2 cellular contexts compared by ENCODE assay signal in genomic region chr4:25977397-25978170, GRCh38.
TF ChIP-seq lines count a peak whose summit lies in the region.

No MANE protein-coding gene starts in this region.

TF ChIP-seq in H1, 55 proteins besides CTCF, POLR2A, EP300 and RAD21:
- TF ChIP-seq NANOG (IDR thresholded peaks at IDR 0.05; ENCODE audit: insufficient read depth, low read depth, low read length, poor library complexity, severe bottlenecking) = no peak
- TF ChIP-seq HDAC6 (IDR thresholded peaks at IDR 0.05; ENCODE audit: low read depth, low read length) = no peak
- no peak for TF ChIP-seq BRCA1 (IDR thresholded peaks at IDR 0.05; ENCODE audit: low read depth, low read length)
- no peak for TF ChIP-seq CHD7 (IDR thresholded peaks at IDR 0.05; ENCODE audit: insufficient replicate concordance, low read length)
- no peak for TF ChIP-seq KDM5A (IDR thresholded peaks at IDR 0.05; ENCODE audit: low read length)
- no peak for TF ChIP-seq ASH2L (IDR thresholded peaks at IDR 0.05; ENCODE audit: low read length)
- no peak for TF ChIP-seq PHF8 (conservative IDR thresholded peaks at IDR 0.05; ENCODE audit: low read depth, low read length)
- no peak for TF ChIP-seq TBP (IDR thresholded peaks at IDR 0.05; ENCODE audit: low read depth, low read length)
- no peak for TF ChIP-seq TEAD4 (IDR thresholded peaks at IDR 0.05; ENCODE audit: low read depth, low read length)
- TF ChIP-seq CTBP2 (IDR thresholded peaks at IDR 0.05; ENCODE audit: borderline replicate concordance, insufficient read depth, insufficient read length, low read length) = no peak
- no peak for TF ChIP-seq RFX5 (IDR thresholded peaks at IDR 0.05; ENCODE audit: borderline replicate concordance, low read depth, low read length)
- no peak for TF ChIP-seq GTF2F1 (IDR thresholded peaks at IDR 0.05; ENCODE audit: borderline replicate concordance, low read depth, low read length)
- no peak for TF ChIP-seq RNF2 (IDR thresholded peaks at IDR 0.05; ENCODE audit: borderline replicate concordance, low read depth, low read length, missing control alignments, poor library complexity, severe bottlenecking)
- TF ChIP-seq CHD2 (IDR thresholded peaks at IDR 0.05; ENCODE audit: low read length) = no peak
- TF ChIP-seq BCL11A (IDR thresholded peaks at IDR 0.05; ENCODE audit: low read depth in 2 of 2, low read length in 2 of 2) = no peak
- no peak for TF ChIP-seq EGR1 (IDR thresholded peaks at IDR 0.05; ENCODE audit: borderline replicate concordance, low read depth, low read length)
- no peak for TF ChIP-seq KDM4A (IDR thresholded peaks at IDR 0.05; ENCODE audit: low read depth, low read length, severe bottlenecking)
- no peak for TF ChIP-seq ZNF274 (IDR thresholded peaks at IDR 0.05; ENCODE audit: borderline replicate concordance, extremely low read depth, low read length)
- TF ChIP-seq KDM1A (IDR thresholded peaks at IDR 0.05; ENCODE audit: borderline replicate concordance, low read length) = no peak
- no peak for TF ChIP-seq FOSL1 (IDR thresholded peaks at IDR 0.05; ENCODE audit: insufficient read depth, low read depth, low read length)
TF ChIP-seq in H1: peak in this region for 0.

TF ChIP-seq in HEK293T, 16 proteins besides CTCF, POLR2A, EP300 and RAD21:
- no peak for TF ChIP-seq PKNOX1 (IDR thresholded peaks at IDR 0.05)
